Comparison of ENCODE assay signal across 10 cellular contexts in genomic region chr13:26529441-26529840, GRCh38. TPM values are rescaled to one million over a fixed set of nuclear protein-coding genes. Genes with fewer than 3 reads are reported as not detected.
A peak's percentile ranks its signal among the peaks of the same experiment; 100 is the strongest.
DNase-seq lines count a peak whose midpoint lies in the region; ATAC-seq and TF ChIP-seq lines count a peak whose summit lies in the region.
"Had no signal": no experiment of that assay in that cellular context is flagged by ENCODE, and none has a peak within 500 bp of the region (broad histone marks: within the 10 kb centered on the region; RNA-seq: fewer than 3 reads in every experiment).

No MANE protein-coding gene starts in this region.

- no peak overlapping the region for H3K4me3 ChIP-seq in SK-N-SH (ENCODE audit: low read depth in 2 of 2, low read length in 1 of 2)

- no peak overlapping the region for H3K27ac ChIP-seq in SK-N-SH (ENCODE audit: low read depth in 2 of 2, low read length in 1 of 2)
- H3K27ac ChIP-seq: VCaP had no signal

- no peak overlapping the region for H3K4me2 ChIP-seq in SK-N-SH

- no peaks in the 10 kb centered on the region for H3F3A ChIP-seq in SK-N-SH (replicated peaks; ENCODE audit: insufficient read depth)

- no peak overlapping the region for H3K4me3 Mint-ChIP-seq in activated naive CD4-positive, alpha-beta T cell treated with anti-CD3 and anti-CD28 coated beads, Interleukin-2, amount 10 ng/mL, durations not matched to agents 7 days and 5 days
- H3K4me3 Mint-ChIP-seq: nephron had no signal

- POLR2A ChIA-PET in SK-N-SH (lab: Yijun Ruan, JAX) = no interaction called here

- H3K9ac ChIP-seq in SK-N-SH = no peak overlapping the region

- no peaks in the 10 kb centered on the region for H3K9me3 Mint-ChIP-seq in activated naive CD4-positive, alpha-beta T cell treated with anti-CD3 and anti-CD28 coated beads, Interleukin-2, amount 10 ng/mL, durations not matched to agents 7 days and 5 days
- H3K9me3 Mint-ChIP-seq: nephron had no signal

- no peaks in the 10 kb centered on the region for H3K4me1 Mint-ChIP-seq in activated naive CD4-positive, alpha-beta T cell treated with anti-CD3 and anti-CD28 coated beads, Interleukin-2, amount 10 ng/mL, durations not matched to agents 7 days and 5 days

- no peaks in the 10 kb centered on the region for H3K36me3 Mint-ChIP-seq in activated naive CD4-positive, alpha-beta T cell treated with anti-CD3 and anti-CD28 coated beads, Interleukin-2, amount 10 ng/mL, durations not matched to agents 7 days and 5 days

- H3K27ac Mint-ChIP-seq in activated naive CD4-positive, alpha-beta T cell treated with anti-CD3 and anti-CD28 coated beads, Interleukin-2, amount 10 ng/mL, durations not matched to agents 7 days and 5 days = no peak overlapping the region
- H3K27ac Mint-ChIP-seq: nephron had no signal

- no peak for TF ChIP-seq EP300 in SK-N-SH (IDR thresholded peaks at IDR 0.05; ENCODE audit: borderline replicate concordance in 1 of 2, low read depth in 1 of 2, low read length in 1 of 2)

- H3K79me2 ChIP-seq in SK-N-SH (ENCODE audit: insufficient read depth) = no peaks in the 10 kb centered on the region

- H2AFZ ChIP-seq in SK-N-SH (ENCODE audit: low read depth) = no peak overlapping the region

- no peak for TF ChIP-seq CTCF in SK-N-SH (IDR thresholded peaks at IDR 0.05)

- no peaks in the 10 kb centered on the region for H4K20me1 ChIP-seq in SK-N-SH (ENCODE audit: insufficient read depth)

- H3K27me3 Mint-ChIP-seq in activated naive CD4-positive, alpha-beta T cell treated with anti-CD3 and anti-CD28 coated beads, Interleukin-2, amount 10 ng/mL, durations not matched to agents 7 days and 5 days = no peaks in the 10 kb centered on the region

- no peak for ATAC-seq in stimulated activated naive CD8-positive, alpha-beta T cell treated with anti-CD3 and anti-CD28 coated beads, Interleukin-15, Interleukin-2, amounts not matched to agents 100 U/mL and 50 U/mL, for 24 hours
- ATAC-seq in HG03039 (IDR thresholded peaks at IDR 0.05; ENCODE audit: unreplicated experiment) = no peak
- ATAC-seq in GM19023 (IDR thresholded peaks at IDR 0.05; ENCODE audit: unreplicated experiment) = no peak

- WGBS in SK-N-SH (ENCODE audit: low lambda C conversion rate) = 40% methylated on average over 6 of the region's 6 CpGs

- no peaks in the 10 kb centered on the region for H3K9me2 ChIP-seq in SK-N-SH

- CTCF ChIA-PET in activated naive CD4-positive, alpha-beta T cell treated with anti-CD3 and anti-CD28 coated beads, Interleukin-2, amount 10 ng/mL, durations not matched to agents 7 days and 5 days (lab: Charles Lee) = no interaction called here
- CTCF ChIA-PET in SK-N-SH (lab: Yijun Ruan, JAX) = interaction anchor here (0.8 to 1.7 kb wide), 4 partner anchors 13 to 401 kb away, joined by 3 to 6 read pairs (median 3); no protein-coding TSS in a partner anchor

- DNase-seq in activated naive CD4-positive, alpha-beta T cell treated with anti-CD3 and anti-CD28 coated beads, Interleukin-2, amount 10 ng/mL, durations not matched to agents 7 days and 5 days = peak; percentile 67
- DNase-seq in activated naive CD4-positive, alpha-beta T cell treated with Interleukin-2 at 50 U/mL for 16 hours = no peak
- DNase-seq in SK-N-SH (no peak), foreskin melanocyte (peak; percentile 37), amygdala (lab: John Stamatoyannopoulos, UW) (no peak)
- peak; percentile 34 for DNase-seq in stimulated activated naive CD8-positive, alpha-beta T cell treated with anti-CD3 and anti-CD28 coated beads, Interleukin-15, Interleukin-2, amounts not matched to agents 100 U/mL and 50 U/mL, for 24 hours

- no peak for TF ChIP-seq RAD21 in SK-N-SH (IDR thresholded peaks at IDR 0.05; ENCODE audit: low read length)

- no peaks in the 10 kb centered on the region for H3K36me3 ChIP-seq in SK-N-SH (replicated peaks in 1 of 2; ENCODE audit: control insufficient read depth in 1 of 2, insufficient read depth in 2 of 2, low read length in 1 of 2)

- H3K4me1 ChIP-seq in SK-N-SH (ENCODE audit: control insufficient read depth in 1 of 2, insufficient read depth in 2 of 2, low read depth in 1 of 2, low read length in 1 of 2) = peaks cover 0 to 3% of the 10 kb centered on the region in 2 experiments; a peak in 2 of 4 replicates

- H3K9me3 ChIP-seq in SK-N-SH = no peaks in the 10 kb centered on the region

- no peaks in the 10 kb centered on the region for H3K27me3 ChIP-seq in SK-N-SH (ENCODE audit: insufficient read depth)

TF ChIP-seq in SK-N-SH, 30 proteins besides CTCF, POLR2A, EP300 and RAD21:
- TF ChIP-seq REST (IDR thresholded peaks at IDR 0.05; ENCODE audit: low read depth, low read length) (peak; percentile 99), POLR2AphosphoS5 (IDR thresholded peaks at IDR 0.05; ENCODE audit: low read depth, low read length) (no peak)

RNA-seq across cellular contexts. Expression of gene WASF3, which starts 28.0 kb away (rescaled TPM):
- polyA plus RNA-seq in SK-N-SH (2012; rRNA removed) = 10.4 and 12.8 TPM in 2 replicates
- polyA plus RNA-seq in SK-N-SH (2012; cell fraction: cytosol; rRNA removed) = 14.4 and 14.8 TPM in 2 replicates
- 13.8 and 19.2 TPM in 2 replicates for polyA plus RNA-seq in SK-N-SH (2012; cell fraction: nucleus; rRNA removed)

Comparison
In these comparisons a context has a peak if more than half of its experiments do, and no peak if none do; other contexts are left out.
1. DNase-seq: peak in activated naive CD4-positive, alpha-beta T cell treated with anti-CD3 and anti-CD28 coated beads, Interleukin-2, amount 10 ng/mL, durations not matched to agents 7 days and 5 days (single experiment), foreskin melanocyte (single experiment) and stimulated activated naive CD8-positive, alpha-beta T cell treated with anti-CD3 and anti-CD28 coated beads, Interleukin-15, Interleukin-2, amounts not matched to agents 100 U/mL and 50 U/mL, for 24 hours (single experiment); none in activated naive CD4-positive, alpha-beta T cell treated with Interleukin-2 at 50 U/mL for 16 hours (single experiment), SK-N-SH (single experiment) and amygdala (0 of 56).